In genomic region chr3:11969986-11970385, GRCh38 we compare ENCODE assay signal across 1 cellular context.
TF ChIP-seq lines count a peak whose summit lies in the region.

No MANE protein-coding gene starts in this region.

TF ChIP-seq in GM23338, 12 proteins besides CTCF, POLR2A, EP300 and RAD21 (continued from another document):
- TF ChIP-seq REST (IDR thresholded peaks at IDR 0.05; ENCODE audit: unreplicated experiment): no peak
- TF ChIP-seq ETS1 (IDR thresholded peaks at IDR 0.05): no peak
- no peak for TF ChIP-seq STAT1 (IDR thresholded peaks at IDR 0.05; ENCODE audit: unreplicated experiment)
- TF ChIP-seq NANOG (IDR thresholded peaks at IDR 0.05; ENCODE audit: borderline replicate concordance): no peak
- TF ChIP-seq ZNF114 (CRISPR knock-in tag; IDR thresholded peaks at IDR 0.05): no peak
